ENCODE assay signal across 25 cellular contexts in genomic region chr2:20689428-20690264, GRCh38. TPM values are rescaled to one million over a fixed set of nuclear protein-coding genes. Genes with fewer than 3 reads are reported as not detected.
DNase-seq lines count a peak whose midpoint lies in the region; ATAC-seq and TF ChIP-seq lines count a peak whose summit lies in the region.
"Had no signal": no experiment of that assay in that cellular context is flagged by ENCODE, and none has a peak within 500 bp of the region (broad histone marks: within the 10 kb centered on the region; RNA-seq: fewer than 3 reads in every experiment).

No MANE protein-coding gene starts in this region.

- no peak overlapping the region for H3K4me3 ChIP-seq in lower lobe of right lung
- no peak overlapping the region for H3K4me3 ChIP-seq in upper lobe of right lung
- H3K4me3 ChIP-seq: BLaER1, GM23338, HAP-1, PC-9, SJCRH30 had no signal

- peak; percentile 25 for DNase-seq in amniotic epithelial cell (ENCODE audit: low read depth)
- no peak for DNase-seq in left colon
- DNase-seq in lower lobe of right lung: no peak
- no peak for DNase-seq in upper lobe of right lung
- DNase-seq in foreskin melanocyte: no peak
- DNase-seq: CD4-positive, CD25-positive, alpha-beta regulatory T cell; HFFc6; KBM-7; MV-4-11; NCI-H1105; NCI-H1436 treated with DMSO at 0.1 percent for 48 hours; NCI-H187 treated with DMSO at 0.1 percent for 48 hours; NCI-H446; NCI-H526 treated with DMSO at 0.1 percent for 48 hours; PC-9; SJCRH30 had no signal

- H3K27ac ChIP-seq in lower lobe of right lung: no peak overlapping the region
- H3K27ac ChIP-seq in upper lobe of right lung: no peak overlapping the region
- H3K27ac ChIP-seq: BLaER1, PC-9, SJCRH30 had no signal

- no peaks in the 10 kb centered on the region for H3K4me1 ChIP-seq in lower lobe of right lung
- peaks cover 3% of the 10 kb centered on the region for H3K4me1 ChIP-seq in upper lobe of right lung
- H3K4me1 ChIP-seq: BLaER1, HAP-1, SJCRH30 had no signal

- ATAC-seq in left colon: peak; percentile 70
- ATAC-seq in lower lobe of right lung: peak; percentile 68 to 78
- ATAC-seq in upper lobe of right lung: peak; percentile 71
- no peak for ATAC-seq in HG02973 (IDR thresholded peaks at IDR 0.05; ENCODE audit: unreplicated experiment)
- ATAC-seq in GM21723 (IDR thresholded peaks at IDR 0.05; ENCODE audit: unreplicated experiment): no peak
- ATAC-seq: GM23338, Right ventricle myocardium inferior had no signal

- H3K36me3 ChIP-seq in lower lobe of right lung: peaks cover 17% of the 10 kb centered on the region
- peaks cover 24% of the 10 kb centered on the region for H3K36me3 ChIP-seq in upper lobe of right lung
- H3K36me3 ChIP-seq: SJCRH30 had no signal

- H3K27me3 ChIP-seq in lower lobe of right lung (ENCODE audit: low read depth): no peaks in the 10 kb centered on the region
- no peaks in the 10 kb centered on the region for H3K27me3 ChIP-seq in upper lobe of right lung
- H3K27me3 ChIP-seq: BLaER1, SJCRH30 had no signal

- no peak for TF ChIP-seq CTCF in lower lobe of right lung (IDR thresholded peaks at IDR 0.05)
- TF ChIP-seq CTCF in upper lobe of right lung (IDR thresholded peaks at IDR 0.05): no peak

- H3K9me3 ChIP-seq in lower lobe of right lung (no peaks in the 10 kb centered on the region), upper lobe of right lung (no peaks in the 10 kb centered on the region)
- H3K9me3 ChIP-seq: BLaER1, HAP-1, SJCRH30 had no signal

- intact Hi-C loops in left colon (cut with DNase I, micrococcal nuclease) (no loop called here), lower lobe of right lung (cut with DNase I) (no loop called here), upper lobe of right lung (cut with DNase I) (no loop called here)

RNA-seq across cellular contexts. Expression of gene GDF7, which starts 22.7 kb away (rescaled TPM):
- total RNA-seq in left colon: under 1 TPM; 0.18 to 0.25 TPM
- 0.62 TPM for total RNA-seq in lower lobe of right lung
- total RNA-seq in upper lobe of right lung: 0.72 TPM
- total RNA-seq: LHCN-M2, MCF 10A, RPMI7951 had no signal

RNA-seq across cellular contexts. Expression of gene HS1BP3, which starts 38.7 kb away (rescaled TPM):
- total RNA-seq in left colon: 10 to 100 TPM; 26.9 to 33.5 TPM
- total RNA-seq in lower lobe of right lung: 39.9 TPM
- total RNA-seq in upper lobe of right lung: 35.8 TPM

Comparison
In these comparisons a context has a peak if more than half of its experiments do, and no peak if none do; other contexts are left out.
1. ATAC-seq: peak in left colon (single experiment), lower lobe of right lung (2 of 2) and upper lobe of right lung (single experiment); none in HG02973 (single experiment) and GM21723 (single experiment).